ENCODE assay signal across 1 cellular context in genomic region chr11:27362749-27363575, GRCh38.
TF ChIP-seq lines count a peak whose summit lies in the region.

Gene CCDC34, minus strand, starts transcription at chr11:27363215. Its CDS starts 21 bp downstream, at chr11:27363194.

TF ChIP-seq in K562, 482 proteins besides CTCF, POLR2A, EP300 and RAD21 (continued from another document and continues in another):
- no peak for TF ChIP-seq ZNF407 (IDR thresholded peaks at IDR 0.05; ENCODE audit: low read depth)
- peak; percentile 88 for TF ChIP-seq ZNF263 (CRISPR knock-in tag; IDR thresholded peaks at IDR 0.05; ENCODE audit: borderline replicate concordance)
- TF ChIP-seq IRF2 (CRISPR knock-in tag; IDR thresholded peaks at IDR 0.05) = no peak
- peak; percentile 95 for TF ChIP-seq RBBP5 (IDR thresholded peaks at IDR 0.05; ENCODE audit: borderline replicate concordance, insufficient read depth, low read length, poor library complexity, severe bottlenecking)
- no peak for TF ChIP-seq HEY1 (CRISPR knock-in tag; IDR thresholded peaks at IDR 0.05; ENCODE audit: borderline replicate concordance)
- 0 out of 2 replicates have a peak, but pooled peaks have one; percentile 42 for TF ChIP-seq ZKSCAN8 (CRISPR knock-in tag; IDR thresholded peaks at IDR 0.05)
- TF ChIP-seq TRIM25 (IDR thresholded peaks at IDR 0.05; ENCODE audit: borderline replicate concordance) = no peak
- TF ChIP-seq HCFC1 (IDR thresholded peaks at IDR 0.05; ENCODE audit: low read depth, low read length) = peak; percentile 56
- no peak for TF ChIP-seq SMARCA4 (IDR thresholded peaks at IDR 0.05)
- TF ChIP-seq CBX3 (IDR thresholded peaks at IDR 0.05; ENCODE audit: borderline replicate concordance in 1 of 2, low read length in 2 of 2) = no peak
- TF ChIP-seq MYBL2 (IDR thresholded peaks at IDR 0.05; ENCODE audit: low read depth) = peak; percentile 74; the same call in 1 of the 2 replicates
- TF ChIP-seq MYBL2 (CRISPR knock-in tag; IDR thresholded peaks at IDR 0.05; ENCODE audit: borderline replicate concordance) = no peak
- TF ChIP-seq CBX5 (IDR thresholded peaks at IDR 0.05; ENCODE audit: borderline replicate concordance, low read depth) = no peak
- TF ChIP-seq CGGBP1 (CRISPR knock-in tag; IDR thresholded peaks at IDR 0.05) = no peak
- TF ChIP-seq SMAD1 (IDR thresholded peaks at IDR 0.05; ENCODE audit: low read depth, low read length, partially characterized antibody) = no peak
- TF ChIP-seq ZNF707 (CRISPR knock-in tag; conservative IDR thresholded peaks at IDR 0.05) = no peak
- TF ChIP-seq MGA (IDR thresholded peaks at IDR 0.05) = peak; percentile 90
- peak; percentile 45; the same call in 1 of the 2 replicates for TF ChIP-seq ZNF592 (IDR thresholded peaks at IDR 0.05)
- no peak for TF ChIP-seq ZBTB8A (IDR thresholded peaks at IDR 0.05; ENCODE audit: partially characterized antibody)
- peak; percentile 54; the same call in 1 of the 2 replicates for TF ChIP-seq VEZF1 (CRISPR knock-in tag; IDR thresholded peaks at IDR 0.05)
- TF ChIP-seq SMC3 (conservative IDR thresholded peaks at IDR 0.05; ENCODE audit: insufficient read depth, low read depth, low read length) = no peak
- TF ChIP-seq NCOA6 (IDR thresholded peaks at IDR 0.05) = no peak
- peak; percentile 43; the same call in 1 of the 2 replicates for TF ChIP-seq E2F3 (CRISPR knock-in tag; IDR thresholded peaks at IDR 0.05)
- TF ChIP-seq ATF1 (CRISPR knock-in tag; IDR thresholded peaks at IDR 0.05) = no peak
- TF ChIP-seq ATF1 (tag; IDR thresholded peaks at IDR 0.05) = peak; percentile 60
- TF ChIP-seq ZNF444 (CRISPR knock-in tag; IDR thresholded peaks at IDR 0.05) = no peak
